Comparison of ENCODE assay signal across 10 cellular contexts in genomic region chr12:113261847-113262470, GRCh38. TPM values are rescaled to one million over a fixed set of nuclear protein-coding genes. Genes with fewer than 3 reads are reported as not detected.
DNase-seq lines count a peak whose midpoint lies in the region; ATAC-seq and TF ChIP-seq lines count a peak whose summit lies in the region.
"Had no signal": no experiment of that assay in that cellular context is flagged by ENCODE, and none has a peak within 500 bp of the region (broad histone marks: within the 10 kb centered on the region; RNA-seq: fewer than 3 reads in every experiment).

No MANE protein-coding gene starts in this region.

- peaks cover 0 to 23% (median 2%) of the 10 kb centered on the region in 4 donors for H3K4me1 ChIP-seq in Peyer's patch
- peaks cover 17% of the 10 kb centered on the region for H3K4me1 ChIP-seq in thymus (ENCODE audit: control insufficient read depth, insufficient read depth, low read length)
- H3K4me1 ChIP-seq: prostate gland had no signal

- no peak for TF ChIP-seq CTCF in Peyer's patch (IDR thresholded peaks at IDR 0.05)
- TF ChIP-seq CTCF in dorsolateral prefrontal cortex (IDR thresholded peaks at IDR 0.05 in 54 of 56, conservative IDR thresholded peaks at IDR 0.05 in 2 of 56; ENCODE audit: low read depth in 1 of 56, partially characterized antibody in 56 of 56): no peak

- peak overlapping the region; percentile 79 for H3K27ac Mint-ChIP-seq in activated naive CD4-positive, alpha-beta T cell treated with anti-CD3 and anti-CD28 coated beads for 36 hours

- peaks cover 41% of the 10 kb centered on the region for H3K36me3 Mint-ChIP-seq in activated naive CD4-positive, alpha-beta T cell treated with anti-CD3 and anti-CD28 coated beads for 36 hours (ENCODE audit: low read depth)

- no peak for TF ChIP-seq POLR2A in Peyer's patch (IDR thresholded peaks at IDR 0.05)

- peaks cover 53% of the 10 kb centered on the region for H3K4me1 Mint-ChIP-seq in activated naive CD4-positive, alpha-beta T cell treated with anti-CD3 and anti-CD28 coated beads for 36 hours (ENCODE audit: low read depth)

- peak; percentile 79 for DNase-seq in activated naive CD4-positive, alpha-beta T cell treated with anti-CD3 and anti-CD28 coated beads for 36 hours
- no peak for DNase-seq in activated naive CD4-positive, alpha-beta T cell treated with Interleukin-2 at 50 U/mL for 16 hours
- DNase-seq in Peyer's patch (no peak), dorsolateral prefrontal cortex (peak in 1 of 10 donors; percentile 13), left lobe of liver (ENCODE audit: low spot score) (no peak), NCI-H1048 (lab: John Stamatoyannopoulos, UW) (no peak), substantia nigra (lab: John Stamatoyannopoulos, UW) (no peak)
- DNase-seq: NCI-H1105 treated with DMSO at 0.1 percent for 48 hours had no signal

- CTCF ChIA-PET in activated naive CD4-positive, alpha-beta T cell treated with anti-CD3 and anti-CD28 coated beads for 36 hours (lab: Charles Lee): interaction anchor here (0.6 to 1.4 kb wide), 4 partner anchors 12 to 85 kb away, joined by 3 to 4 read pairs (median 3); no protein-coding TSS in a partner anchor

- 51% methylated on average over 6 of the region's 6 CpGs for WGBS in thymus

- H3K36me3 ChIP-seq in Peyer's patch (peaks cover 0 to 25% (median 0%) of the 10 kb centered on the region in 3 donors), thymus (ENCODE audit: control insufficient read depth, insufficient read depth) (peaks cover 5% of the 10 kb centered on the region)

- no peaks in the 10 kb centered on the region for H3K9me3 ChIP-seq in Peyer's patch
- no peaks in the 10 kb centered on the region for H3K9me3 ChIP-seq in thymus (ENCODE audit: control insufficient read depth)
- H3K9me3 ChIP-seq: prostate gland had no signal

- peak overlapping the region; percentile 18 for H3K4me3 Mint-ChIP-seq in activated naive CD4-positive, alpha-beta T cell treated with anti-CD3 and anti-CD28 coated beads for 36 hours

- peaks cover 5% of the 10 kb centered on the region for H3K9me3 Mint-ChIP-seq in activated naive CD4-positive, alpha-beta T cell treated with anti-CD3 and anti-CD28 coated beads for 36 hours

- H3K27ac ChIP-seq in Peyer's patch: peak overlapping the region in 3 of 4 donors; percentile 0 to 52 (median 15)
- peak overlapping the region in 31 of 59 donors; percentile 4 to 98 (median 90) for H3K27ac ChIP-seq in dorsolateral prefrontal cortex
- peak overlapping the region; percentile 74 for H3K27ac ChIP-seq in thymus (ENCODE audit: low read depth)
- no peak overlapping the region for H3K27ac ChIP-seq in substantia nigra (ENCODE audit: low read depth, low read length, poor library complexity, severe bottlenecking)

- no peaks in the 10 kb centered on the region for H3K27me3 ChIP-seq in Peyer's patch
- H3K27me3 ChIP-seq in dorsolateral prefrontal cortex: no peaks in the 10 kb centered on the region
- no peaks in the 10 kb centered on the region for H3K27me3 ChIP-seq in thymus (ENCODE audit: control insufficient read depth, insufficient read depth)

- H3K4me3 ChIP-seq in Peyer's patch (no peak overlapping the region), dorsolateral prefrontal cortex (no peak overlapping the region), thymus (ENCODE audit: low read length) (no peak overlapping the region)
- H3K4me3 ChIP-seq: prostate gland had no signal

- no peak for ATAC-seq in left lobe of liver

- no peaks in the 10 kb centered on the region for H3K27me3 Mint-ChIP-seq in activated naive CD4-positive, alpha-beta T cell treated with anti-CD3 and anti-CD28 coated beads for 36 hours (ENCODE audit: low read depth)

- intact Hi-C loops in activated naive CD4-positive, alpha-beta T cell treated with anti-CD3 and anti-CD28 coated beads for 36 hours (cut with micrococcal nuclease): loop anchor here (1.0 to 5.0 kb wide), 4 partner anchors 29 to 285 kb away; partner anchors contain the start of genes OAS2 and TPCN1
- intact Hi-C loops in dorsolateral prefrontal cortex (cut with DNase I): no loop called here

RNA-seq across cellular contexts. Expression of gene TPCN1, which starts 40.7 kb away (rescaled TPM):
- total RNA-seq in activated naive CD4-positive, alpha-beta T cell treated with anti-CD3 and anti-CD28 coated beads for 36 hours: 10 to 100 TPM; 47.3 to 49.2 TPM
- total RNA-seq in Peyer's patch (100 to 1,000 TPM in 3 of 4 donors, 10 to 100 TPM in 1; 66.7 to 199 (median 112) TPM), dorsolateral prefrontal cortex (100 to 1,000 TPM in 13 of 120 experiments, 10 to 100 TPM in 107; 45.9 to 150 (median 76.0) TPM), left lobe of liver (33.1 TPM)
- 16.7 TPM for polyA plus RNA-seq in thymus
